Comparison of ENCODE assay signal across 8 cellular contexts in the genomic region with DNA sequence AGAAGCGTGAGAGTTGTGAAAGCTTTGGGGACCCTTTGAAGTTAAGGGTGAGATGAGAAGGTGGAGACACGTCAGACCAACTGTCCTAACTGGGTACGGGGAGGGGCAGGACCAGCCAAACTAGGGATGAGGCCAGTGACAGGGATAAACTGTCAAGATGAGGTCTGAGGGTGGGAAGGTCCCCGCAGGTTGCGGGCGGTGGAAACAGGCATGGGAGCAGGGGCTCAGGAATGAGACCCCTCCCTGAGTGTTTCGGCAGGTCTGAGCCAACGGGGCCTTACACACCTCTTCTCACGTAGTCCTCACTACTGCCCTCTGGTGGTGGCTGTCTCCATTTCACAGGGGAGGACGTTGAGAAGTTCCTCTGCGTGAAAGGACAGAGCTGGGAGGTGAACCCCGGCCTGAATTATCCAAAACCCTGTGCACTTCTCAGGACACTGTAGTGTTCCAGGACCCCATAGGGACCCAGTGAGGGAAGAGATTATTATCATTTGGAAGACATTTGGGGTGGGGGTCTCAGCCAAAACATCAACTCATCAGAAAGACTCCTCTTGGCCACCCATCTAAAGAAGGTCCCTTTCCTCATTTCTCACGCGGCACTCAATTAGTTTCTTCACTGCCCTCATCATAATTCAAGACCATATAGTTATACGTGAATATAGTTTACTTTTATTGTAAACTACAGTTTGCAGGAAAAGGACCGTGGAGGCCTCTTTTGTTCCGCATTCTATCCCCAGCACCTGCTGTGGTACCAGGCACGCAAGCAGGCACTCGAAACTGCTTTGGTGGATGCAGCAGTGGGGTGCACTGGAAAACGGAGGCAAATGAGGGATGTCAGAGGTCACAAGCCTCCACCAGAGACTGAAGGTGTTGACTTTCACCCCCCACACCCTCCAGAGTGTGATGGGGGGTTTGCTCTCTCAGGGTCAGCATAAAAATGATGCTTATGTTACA. TPM values are rescaled to one million over a fixed set of nuclear protein-coding genes. Genes with fewer than 3 reads are reported as not detected.
DNase-seq lines count a peak whose midpoint lies in the region; ATAC-seq and TF ChIP-seq lines count a peak whose summit lies in the region.

No MANE protein-coding gene starts in this region.

- no peak overlapping the region for H3K4me3 ChIP-seq in GM06990 (replicated peaks; ENCODE audit: low read depth, low read length)
- no peak overlapping the region for H3K4me3 ChIP-seq in lower leg skin (ENCODE audit: low read depth, poor library complexity, severe bottlenecking)

- H3K27me3 ChIP-seq in GM06990 (replicated peaks; ENCODE audit: control insufficient read depth, insufficient read depth, low read length), result no peaks in the 10 kb centered on the region

- no peak for TF ChIP-seq POLR2A in lower leg skin (IDR thresholded peaks at IDR 0.05)

- ATAC-seq in HG02623 (IDR thresholded peaks at IDR 0.05; ENCODE audit: unreplicated experiment), result peak; percentile 38

- WGBS in lower leg skin, 2 donors, result 38 to 40% methylated on average over 20 of the region's 20 CpGs

- TF ChIP-seq CTCF in GM06990 (IDR thresholded peaks at IDR 0.05; ENCODE audit: insufficient read depth, low read length, poor library complexity, severe bottlenecking), result peak; percentile 86
- TF ChIP-seq CTCF in lower leg skin (IDR thresholded peaks at IDR 0.05), result peak in 1 of 3 donors; percentile 77

- peak; percentile 79 for DNase-seq in GM06990 (ENCODE audit: extremely low read depth, insufficient read length)
- DNase-seq in NCI-H2171 treated with DMSO at 0.1 percent for 48 hours (lab: John Stamatoyannopoulos, UW), result peak; percentile 53
- peak; percentile 89 to 96 for DNase-seq in activated CD4-positive, alpha-beta T cell treated with anti-CD3 and anti-CD28 coated beads for 4 hours
- peak; percentile 62 for DNase-seq in dedifferentiated amniotic fluid mesenchymal stem cell (ENCODE audit: extremely low spot score)
- peak; percentile 84 to 98 for DNase-seq in lower leg skin (ENCODE audit: low spot score in 2 of 2)
- DNase-seq in stimulated activated CD4-positive, alpha-beta T cell treated with anti-CD3 and anti-CD28 coated beads, TNF-alpha, amount 100 ng/mL, for 48 hours (ENCODE audit: low read depth in 3 of 3), result peak; percentile 77 to 94 (median 91)
- no peak for DNase-seq in NCI-H187 (lab: John Stamatoyannopoulos, UW)

- no peaks in the 10 kb centered on the region for H3K36me3 ChIP-seq in GM06990 (ENCODE audit: control insufficient read depth, insufficient read depth, low read length)

- intact Hi-C loops in lower leg skin (cut with DNase I; ENCODE audit: low total_unique reads), result no loop called here

RNA-seq across cellular contexts. Expression of gene NANS, which starts 21.7 kb away (rescaled TPM):
- total RNA-seq in lower leg skin, result 10 to 100 TPM; 26.5 to 46.0 (median 40.5) TPM

RNA-seq across cellular contexts. Expression of gene ANP32B, which starts 51.7 kb away (rescaled TPM):
- total RNA-seq in lower leg skin, result 10 to 100 TPM; 27.4 to 56.3 (median 39.0) TPM

Comparison
In these comparisons a context has a peak if more than half of its experiments do, and no peak if none do; other contexts are left out.
1. DNase-seq: peak in GM06990 (single experiment), NCI-H2171 treated with DMSO at 0.1 percent for 48 hours (single experiment), activated CD4-positive, alpha-beta T cell treated with anti-CD3 and anti-CD28 coated beads for 4 hours (2 of 2), dedifferentiated amniotic fluid mesenchymal stem cell (single experiment), lower leg skin (2 of 2) and stimulated activated CD4-positive, alpha-beta T cell treated with anti-CD3 and anti-CD28 coated beads, TNF-alpha, amount 100 ng/mL, for 48 hours (3 of 3); none in NCI-H187 (0 of 2).